Comparison of ENCODE assay signal across 15 cellular contexts in genomic region chr7:20542594-20542993, GRCh38.
A peak's percentile ranks its signal among the peaks of the same experiment; 100 is the strongest.
DNase-seq lines count a peak whose midpoint lies in the region; ATAC-seq and TF ChIP-seq lines count a peak whose summit lies in the region.
"Had no signal": no experiment of that assay in that cellular context is flagged by ENCODE, and none has a peak within 500 bp of the region (broad histone marks: within the 10 kb centered on the region; RNA-seq: fewer than 3 reads in every experiment).

No MANE protein-coding gene starts in this region.

- H3K36me3 ChIP-seq in left lung = no peaks in the 10 kb centered on the region
- H3K36me3 ChIP-seq: uterus had no signal

- H3K27me3 ChIP-seq in left lung = no peaks in the 10 kb centered on the region
- H3K27me3 ChIP-seq: uterus had no signal

- H3K9me3 ChIP-seq in left lung = peaks cover 0 to 3% of the 10 kb centered on the region in 2 donors
- H3K9me3 ChIP-seq: uterus had no signal

- H3K4me3 ChIP-seq in left lung = no peak overlapping the region
- H3K4me3 ChIP-seq: uterus had no signal

- intact Hi-C loops in left lung (cut with DNase I) = no loop called here

- no peak for TF ChIP-seq CTCF in left lung (IDR thresholded peaks at IDR 0.05)

- DNase-seq in AG20443 (ENCODE audit: low spot score) (peak; percentile 62), NCI-H446 treated with DMSO at 0.1 percent for 48 hours (lab: John Stamatoyannopoulos, UW) (peak; percentile 67), dermis blood vessel endothelial cell (peak; percentile 56), left lung (no peak), T-helper 9 cell (no peak), activated gamma-delta T cell (lab: John Stamatoyannopoulos, UW) (no peak)
- DNase-seq in stimulated activated naive CD8-positive, alpha-beta T cell treated with anti-CD3 and anti-CD28 coated beads, Interleukin-15, Interleukin-2, amounts not matched to agents 100 U/mL and 50 U/mL, for 24 hours = no peak
- DNase-seq: endodermal cell; mesenchymal stem cell; NCI-H2029; stimulated activated CD4-positive, alpha-beta T cell treated with anti-CD3 and anti-CD28 coated beads, Interleukin-1b, Interleukin-23, amount 100 ng/mL, for 48 hours; T-helper 17 cell had no signal

- ATAC-seq in left lung (peak; percentile 64), GM19463 (IDR thresholded peaks at IDR 0.05; ENCODE audit: unreplicated experiment) (no peak)
- ATAC-seq in stimulated activated naive CD8-positive, alpha-beta T cell treated with anti-CD3 and anti-CD28 coated beads, Interleukin-15, Interleukin-2, amounts not matched to agents 100 U/mL and 50 U/mL, for 24 hours = no peak
- ATAC-seq: T-helper 17 cell had no signal

- H3K27ac ChIP-seq in left lung = no peak overlapping the region
- H3K27ac ChIP-seq: KMS-11, uterus had no signal

- no peaks in the 10 kb centered on the region for H3K4me1 ChIP-seq in left lung
- H3K4me1 ChIP-seq: uterus had no signal

Comparison
In these comparisons a context has a peak if more than half of its experiments do, and no peak if none do; other contexts are left out.
1. DNase-seq: peak in AG20443 (single experiment), NCI-H446 treated with DMSO at 0.1 percent for 48 hours (single experiment) and dermis blood vessel endothelial cell (single experiment); none in left lung (0 of 2), stimulated activated naive CD8-positive, alpha-beta T cell treated with anti-CD3 and anti-CD28 coated beads, Interleukin-15, Interleukin-2, amounts not matched to agents 100 U/mL and 50 U/mL, for 24 hours (single experiment), T-helper 9 cell (single experiment) and activated gamma-delta T cell (single experiment).